ENCODE assay signal across 8 cellular contexts in genomic region chr22:28442951-28443876, GRCh38.
A peak's percentile ranks its signal among the peaks of the same experiment; 100 is the strongest.
DNase-seq lines count a peak whose midpoint lies in the region; ATAC-seq, FAIRE-seq and TF ChIP-seq lines count a peak whose summit lies in the region.

No MANE protein-coding gene starts in this region.

- H3K4me1 ChIP-seq in gastrocnemius medialis: peaks cover 54 to 68% of the 10 kb centered on the region in 2 donors

- in situ Hi-C loops in gastrocnemius medialis (cut with MboI; ENCODE audit: low sequenced_read_pairs in 4 of 4): loop anchor here in 2 of 4 donors (25.0 kb wide), 2 partner anchors 381 to 406 kb away; no protein-coding TSS in a partner anchor

- intact Hi-C loops in dendritic cell treated with granulocyte-macrophage colony-stimulating factor and Interleukin-4, amounts not matched to agents 40 ng/mL and 50 ng/mL, for 4 days (cut with micrococcal nuclease): loop anchor here (2.0 to 10.0 kb wide), 4 partner anchors 148 to 418 kb away; no protein-coding TSS in a partner anchor
- intact Hi-C loops in gastrocnemius medialis (cut with DNase I; ENCODE audit: low total_unique reads): loop anchor here (5.0 to 10.0 kb wide), 5 partner anchors 81 to 578 kb away; no protein-coding TSS in a partner anchor

- no peaks in the 10 kb centered on the region for H3K9me3 Mint-ChIP-seq in T-helper 2 cell treated with Interferon-gamma antibody and Interleukin-4, amounts not matched to agents 5 μg/mL and 100 μg/mL, for 36 hours
- no peaks in the 10 kb centered on the region for H3K9me3 Mint-ChIP-seq in dendritic cell treated with granulocyte-macrophage colony-stimulating factor and Interleukin-4, amounts not matched to agents 40 ng/mL and 50 ng/mL, for 4 days

- DNase-seq in activated gamma-delta T cell treated with Interleukin-2 at 50 U/mL for 16 hours (peak; percentile 15), activated gamma-delta T cell (lab: John Stamatoyannopoulos, UW) (no peak), gastrocnemius medialis (peak; percentile 65 to 70)
- DNase-seq in T-helper 2 cell treated with Interferon-gamma antibody and Interleukin-4, amounts not matched to agents 5 μg/mL and 100 μg/mL, for 36 hours (ENCODE audit: low spot score): no peak

- H3K36me3 ChIP-seq in gastrocnemius medialis: no peaks in the 10 kb centered on the region

- peaks cover 18% of the 10 kb centered on the region for H3K27me3 Mint-ChIP-seq in T-helper 2 cell treated with Interferon-gamma antibody and Interleukin-4, amounts not matched to agents 5 μg/mL and 100 μg/mL, for 36 hours (ENCODE audit: low read depth)
- H3K27me3 Mint-ChIP-seq in dendritic cell treated with granulocyte-macrophage colony-stimulating factor and Interleukin-4, amounts not matched to agents 40 ng/mL and 50 ng/mL, for 4 days: peaks cover 13% of the 10 kb centered on the region

- peak overlapping the region; percentile 59 to 69 (median 61) for H3K4me3 ChIP-seq in gastrocnemius medialis

- FAIRE-seq in islet of Langerhans (lab: Jason Lieb, UNC): peak; percentile 69

- H3K27me3 ChIP-seq in gastrocnemius medialis: no peaks in the 10 kb centered on the region

- TF ChIP-seq POLR2A in gastrocnemius medialis (IDR thresholded peaks at IDR 0.05): peak; percentile 18 to 51

- no peaks in the 10 kb centered on the region for H3K36me3 Mint-ChIP-seq in T-helper 2 cell treated with Interferon-gamma antibody and Interleukin-4, amounts not matched to agents 5 μg/mL and 100 μg/mL, for 36 hours (ENCODE audit: low read depth)
- no peaks in the 10 kb centered on the region for H3K36me3 Mint-ChIP-seq in dendritic cell treated with granulocyte-macrophage colony-stimulating factor and Interleukin-4, amounts not matched to agents 40 ng/mL and 50 ng/mL, for 4 days (ENCODE audit: low read depth)

- no peaks in the 10 kb centered on the region for H3K9me3 ChIP-seq in gastrocnemius medialis

- peaks cover 19% of the 10 kb centered on the region for H3K4me1 Mint-ChIP-seq in T-helper 2 cell treated with Interferon-gamma antibody and Interleukin-4, amounts not matched to agents 5 μg/mL and 100 μg/mL, for 36 hours (ENCODE audit: low read depth)
- peaks cover 24% of the 10 kb centered on the region for H3K4me1 Mint-ChIP-seq in dendritic cell treated with granulocyte-macrophage colony-stimulating factor and Interleukin-4, amounts not matched to agents 40 ng/mL and 50 ng/mL, for 4 days (ENCODE audit: low read depth)

- no peak overlapping the region for H3K27ac Mint-ChIP-seq in T-helper 2 cell treated with Interferon-gamma antibody and Interleukin-4, amounts not matched to agents 5 μg/mL and 100 μg/mL, for 36 hours
- H3K27ac Mint-ChIP-seq in dendritic cell treated with granulocyte-macrophage colony-stimulating factor and Interleukin-4, amounts not matched to agents 40 ng/mL and 50 ng/mL, for 4 days: peak overlapping the region; percentile 57

- ATAC-seq in gastrocnemius medialis: peak; percentile 76 to 77
- no peak for ATAC-seq in HG03045 (IDR thresholded peaks at IDR 0.05; ENCODE audit: unreplicated experiment)
- no peak for ATAC-seq in HG02588 (IDR thresholded peaks at IDR 0.05; ENCODE audit: unreplicated experiment)

- peak overlapping the region; percentile 87 for H3K4me3 Mint-ChIP-seq in T-helper 2 cell treated with Interferon-gamma antibody and Interleukin-4, amounts not matched to agents 5 μg/mL and 100 μg/mL, for 36 hours
- peak overlapping the region; percentile 81 for H3K4me3 Mint-ChIP-seq in dendritic cell treated with granulocyte-macrophage colony-stimulating factor and Interleukin-4, amounts not matched to agents 40 ng/mL and 50 ng/mL, for 4 days

- no peak for TF ChIP-seq CTCF in gastrocnemius medialis (IDR thresholded peaks at IDR 0.05 in 4 of 5, conservative IDR thresholded peaks at IDR 0.05 in 1 of 5)

- peak overlapping the region; percentile 80 to 88 (median 85) for H3K27ac ChIP-seq in gastrocnemius medialis

Comparison
In these comparisons a context has a peak if more than half of its experiments do, and no peak if none do; other contexts are left out.
1. DNase-seq: peak in activated gamma-delta T cell treated with Interleukin-2 at 50 U/mL for 16 hours (single experiment) and gastrocnemius medialis (2 of 2); none in activated gamma-delta T cell (single experiment) and T-helper 2 cell treated with Interferon-gamma antibody and Interleukin-4, amounts not matched to agents 5 μg/mL and 100 μg/mL, for 36 hours (single experiment).
2. ATAC-seq: peak in gastrocnemius medialis (2 of 2); none in HG03045 (single experiment) and HG02588 (single experiment).